1 cellular context compared by ENCODE assay signal in the genomic region with DNA sequence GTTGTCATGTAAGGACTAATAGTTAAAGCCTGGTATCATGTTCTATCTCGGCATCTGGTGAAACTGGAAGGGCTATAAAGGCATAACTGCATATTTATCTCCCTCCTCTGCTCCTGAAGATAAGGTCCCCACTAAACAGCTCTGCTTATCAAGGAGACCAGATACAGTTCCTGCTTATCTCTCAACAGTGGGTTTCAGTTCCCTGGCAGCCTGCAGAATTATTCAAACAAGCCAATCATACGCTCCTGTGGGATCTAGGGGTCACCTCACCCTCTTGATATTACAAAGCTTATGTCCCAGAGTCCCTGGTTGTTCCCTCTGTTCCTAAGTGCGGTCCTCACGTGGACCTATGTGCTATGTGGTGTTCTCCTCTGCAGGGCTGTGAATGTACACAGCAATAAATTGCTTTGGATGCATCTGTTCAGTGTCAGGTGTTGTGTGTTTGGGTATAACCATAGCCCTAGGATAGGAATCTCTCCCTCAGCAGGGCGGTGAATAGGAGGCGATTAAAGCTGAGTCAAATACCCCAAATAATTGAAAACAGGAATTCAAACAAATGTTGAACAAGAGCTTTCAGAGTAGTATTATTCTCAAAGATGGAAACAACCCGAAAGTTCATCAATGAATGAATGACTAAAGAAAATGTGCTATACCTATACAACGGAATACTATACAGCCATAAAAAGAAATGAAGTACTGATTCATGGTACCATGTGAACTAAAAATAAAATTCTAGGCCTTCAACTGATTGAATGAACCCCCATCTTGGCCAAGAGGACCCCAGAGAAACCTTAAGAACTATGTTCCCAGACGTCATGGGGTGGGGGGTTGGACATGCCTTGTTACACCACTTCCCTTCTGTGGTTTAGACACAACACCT.
TF ChIP-seq lines count a peak whose summit lies in the region.

No MANE protein-coding gene starts in this region.

TF ChIP-seq in endothelial cell of umbilical vein, 7 proteins besides CTCF, POLR2A, EP300 and RAD21:
- TF ChIP-seq MYC (IDR thresholded peaks at IDR 0.05; ENCODE audit: low read depth, low read length): no peak
- no peak for TF ChIP-seq POLR2AphosphoS5 (IDR thresholded peaks at IDR 0.05; ENCODE audit: insufficient read depth, low read depth, low read length)
- TF ChIP-seq EZH2 (IDR thresholded peaks at IDR 0.05; ENCODE audit: borderline replicate concordance, low read depth, low read length, severe bottlenecking): no peak
- TF ChIP-seq FOS (IDR thresholded peaks at IDR 0.05; ENCODE audit: borderline replicate concordance, insufficient read depth, low read length): no peak
- no peak for TF ChIP-seq JUN (IDR thresholded peaks at IDR 0.05; ENCODE audit: borderline replicate concordance, insufficient read depth, insufficient read length, low read depth)
- no peak for TF ChIP-seq GATA2 (IDR thresholded peaks at IDR 0.05; ENCODE audit: insufficient read depth, insufficient read length, low read depth, low read length)
- TF ChIP-seq, protein P1, sequence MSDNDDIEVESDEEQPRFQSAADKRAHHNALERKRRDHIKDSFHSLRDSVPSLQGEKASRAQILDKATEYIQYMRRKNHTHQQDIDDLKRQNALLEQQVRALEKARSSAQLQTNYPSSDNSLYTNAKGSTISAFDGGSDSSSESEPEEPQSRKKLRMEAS (IDR thresholded peaks at IDR 0.05; ENCODE audit: insufficient read depth, insufficient read length): no peak
